In genomic region chr5:151254533-151254932, GRCh38 we compare ENCODE assay signal across 16 cellular contexts. TPM values are rescaled to one million over a fixed set of nuclear protein-coding genes. Genes with fewer than 3 reads are reported as not detected.
DNase-seq lines count a peak whose midpoint lies in the region; ATAC-seq and TF ChIP-seq lines count a peak whose summit lies in the region.
"Had no signal": no experiment of that assay in that cellular context is flagged by ENCODE, and none has a peak within 500 bp of the region (broad histone marks: within the 10 kb centered on the region; RNA-seq: fewer than 3 reads in every experiment).

No MANE protein-coding gene starts in this region.

- no peak for TF ChIP-seq CTCF in RWPE2 (IDR thresholded peaks at IDR 0.05; ENCODE audit: poor library complexity, severe bottlenecking)
- TF ChIP-seq CTCF in fibroblast of pulmonary artery (IDR thresholded peaks at IDR 0.05; ENCODE audit: low read length, missing control alignments) = no peak
- TF ChIP-seq CTCF in thoracic aorta (IDR thresholded peaks at IDR 0.05) = no peak

- no peaks in the 10 kb centered on the region for H3K9me3 Mint-ChIP-seq in activated T-cell treated with anti-CD3 and anti-CD28 coated beads, Interleukin-2, amount 50 U/mL, for 72 hours
- H3K9me3 Mint-ChIP-seq: T-helper 1 cell treated with Interleukin-12 subunit alpha and Interleukin-12 subunit beta and Interleukin-4 antibody, amounts not matched to agents 30 μg/mL and 1 μg/mL, for 36 hours had no signal

- no peak overlapping the region for H3K27ac Mint-ChIP-seq in activated T-cell treated with anti-CD3 and anti-CD28 coated beads, Interleukin-2, amount 50 U/mL, for 72 hours
- H3K27ac Mint-ChIP-seq: T-helper 1 cell treated with Interleukin-12 subunit alpha and Interleukin-12 subunit beta and Interleukin-4 antibody, amounts not matched to agents 30 μg/mL and 1 μg/mL, for 36 hours had no signal

- peak overlapping the region; percentile 64 for H3K4me3 ChIP-seq in RWPE2 (ENCODE audit: severe bottlenecking)
- H3K4me3 ChIP-seq in fibroblast of pulmonary artery (replicated peaks; ENCODE audit: low read depth, low read length) = peak overlapping the region; percentile 7
- H3K4me3 ChIP-seq in thoracic aorta = peak overlapping the region; percentile 84

- DNase-seq in activated T-cell treated with anti-CD3 and anti-CD28 coated beads, Interleukin-2, amount 50 U/mL, for 72 hours = no peak
- DNase-seq in activated T-cell treated with anti-CD3 and anti-CD28 coated beads, Interleukin-2, amount 50 U/mL, for 48 hours = no peak
- no peak for DNase-seq in RWPE2 (ENCODE audit: low spot score)
- no peak for DNase-seq in fibroblast of pulmonary artery (ENCODE audit: low read depth)
- no peak for DNase-seq in thoracic aorta (ENCODE audit: low spot score)
- no peak for DNase-seq in NK-92 (lab: John Stamatoyannopoulos, UW; ENCODE audit: unreplicated experiment)
- no peak for DNase-seq in T-helper 1 cell
- DNase-seq: activated CD4-positive, alpha-beta T cell treated with anti-CD3 and anti-CD28 coated beads, Interleukin-2, amount 50 U/mL, for 1 hour; activated gamma-delta T cell treated with Interleukin-2 at 50 U/mL for 16 hours; NCI-H187 treated with DMSO at 0.1 percent for 48 hours; sigmoid colon had no signal

- H3K4me3 Mint-ChIP-seq in activated T-cell treated with anti-CD3 and anti-CD28 coated beads, Interleukin-2, amount 50 U/mL, for 72 hours = peak overlapping the region; percentile 94 to 96

- peaks cover 58% of the 10 kb centered on the region for H3K4me1 Mint-ChIP-seq in activated T-cell treated with anti-CD3 and anti-CD28 coated beads, Interleukin-2, amount 50 U/mL, for 72 hours (ENCODE audit: low read depth)

- no peaks in the 10 kb centered on the region for H3K9me3 ChIP-seq in RWPE2 (ENCODE audit: severe bottlenecking)
- H3K9me3 ChIP-seq in thoracic aorta = no peaks in the 10 kb centered on the region
- H3K9me3 ChIP-seq: HAP-1, sigmoid colon had no signal

- H3K27me3 Mint-ChIP-seq in activated T-cell treated with anti-CD3 and anti-CD28 coated beads, Interleukin-2, amount 50 U/mL, for 72 hours (ENCODE audit: low read depth) = no peaks in the 10 kb centered on the region

- peak overlapping the region; percentile 95 for H3K27ac ChIP-seq in RWPE2 (ENCODE audit: poor library complexity, severe bottlenecking)
- H3K27ac ChIP-seq in thoracic aorta = no peak overlapping the region

- peaks cover 1 to 2% of the 10 kb centered on the region in 2 donors for H3K36me3 Mint-ChIP-seq in activated T-cell treated with anti-CD3 and anti-CD28 coated beads, Interleukin-2, amount 50 U/mL, for 72 hours (ENCODE audit: insufficient read depth in 2 of 2)

- ATAC-seq in activated T-cell treated with anti-CD3 and anti-CD28 coated beads, Interleukin-2, amount 50 U/mL, for 72 hours (replicated peaks in 1 of 2) = no peak
- ATAC-seq in RWPE2 (ENCODE audit: low read depth) = no peak
- ATAC-seq in thoracic aorta (ENCODE audit: insufficient number of reproducible peaks, low FRiP score, low read depth) = no peak
- no peak for ATAC-seq in HG03565 (IDR thresholded peaks at IDR 0.05; ENCODE audit: unreplicated experiment)

- H3K27me3 ChIP-seq in RWPE2 (ENCODE audit: insufficient read depth, poor library complexity, severe bottlenecking) (no peaks in the 10 kb centered on the region), thoracic aorta (replicated peaks; ENCODE audit: insufficient read depth) (no peaks in the 10 kb centered on the region)
- H3K27me3 ChIP-seq: sigmoid colon had no signal

- H3K4me1 ChIP-seq in RWPE2 (ENCODE audit: insufficient read depth, poor library complexity, severe bottlenecking) (peaks cover 38% of the 10 kb centered on the region), thoracic aorta (ENCODE audit: control insufficient read depth in 1 of 2, low read depth in 2 of 2) (peaks cover 13 to 24% of the 10 kb centered on the region in 2 donors)

- H3K36me3 ChIP-seq in RWPE2 (ENCODE audit: low read depth) = peaks cover 1% of the 10 kb centered on the region
- H3K36me3 ChIP-seq in thoracic aorta = no peaks in the 10 kb centered on the region
- H3K36me3 ChIP-seq: HAP-1, sigmoid colon had no signal

RNA-seq across cellular contexts. Expression of gene GM2A, which starts 1.5 kb away (rescaled TPM):
- total RNA-seq in activated T-cell treated with anti-CD3 and anti-CD28 coated beads, Interleukin-2, amount 50 U/mL, for 72 hours = 10 to 100 TPM; 19.4 to 28.2 TPM
- 10 to 100 TPM; 26.1 to 32.1 TPM for total RNA-seq in thoracic aorta

RNA-seq across cellular contexts. Expression of gene CCDC69, which starts 30.6 kb away (rescaled TPM):
- total RNA-seq in activated T-cell treated with anti-CD3 and anti-CD28 coated beads, Interleukin-2, amount 50 U/mL, for 72 hours = 10 to 100 TPM; 44.8 to 53.1 TPM
- 10 to 100 TPM; 39.1 to 75.3 TPM for total RNA-seq in thoracic aorta

RNA-seq across cellular contexts. Expression of gene SLC36A3, which starts 49.0 kb away (rescaled TPM):
- total RNA-seq in activated T-cell treated with anti-CD3 and anti-CD28 coated beads, Interleukin-2, amount 50 U/mL, for 72 hours = under 1 TPM in 1 of 2 donors, not detected in 1; 0.10 TPM
- total RNA-seq in thoracic aorta = not detected
- total RNA-seq: cerebellum, sigmoid colon, ureter had no signal

Comparison
In these comparisons a context has a peak if more than half of its experiments do, and no peak if none do; other contexts are left out.
1. H3K4me3 ChIP-seq: peak in every context shown above with its lines; median percentile 84 in thoracic aorta; 64 in RWPE2; 7 in fibroblast of pulmonary artery.